Comparison of ENCODE assay signal across 8 cellular contexts in genomic region chr11:108122166-108122628, GRCh38. TPM values are rescaled to one million over a fixed set of nuclear protein-coding genes. Genes with fewer than 3 reads are reported as not detected.
DNase-seq lines count a peak whose midpoint lies in the region; ATAC-seq and TF ChIP-seq lines count a peak whose summit lies in the region.

No MANE protein-coding gene starts in this region.

- H3K27me3 ChIP-seq in AG04450 (ENCODE audit: control insufficient read depth, insufficient read depth, low read length) (no peaks in the 10 kb centered on the region), GM23248 (replicated peaks; ENCODE audit: insufficient read depth) (no peaks in the 10 kb centered on the region), rectal smooth muscle tissue (ENCODE audit: control insufficient read depth, insufficient read depth, low read length) (no peaks in the 10 kb centered on the region)

- no peak for TF ChIP-seq CTCF in AG04450 (IDR thresholded peaks at IDR 0.05; ENCODE audit: low read depth, low read length)
- TF ChIP-seq CTCF in activated B cell treated with CpG ODN at 0.5 μM for 24 hours (IDR thresholded peaks at IDR 0.05), result no peak
- no peak for TF ChIP-seq CTCF in glutamatergic neuron (IDR thresholded peaks at IDR 0.05; ENCODE audit: partially characterized antibody, unreplicated experiment)

- H3K4me3 Mint-ChIP-seq in activated B cell treated with CpG ODN at 0.5 μM for 24 hours (peak overlapping the region; percentile 87), glutamatergic neuron (ENCODE audit: unreplicated experiment) (peak overlapping the region; percentile 95)

- H3K9me3 ChIP-seq in AG04450 (ENCODE audit: control insufficient read depth, insufficient read depth, low read length) (no peaks in the 10 kb centered on the region; the same call in 1 of the 2 replicates), GM23248 (ENCODE audit: low read depth) (no peaks in the 10 kb centered on the region)

- intact Hi-C loops in activated B cell treated with CpG ODN at 0.5 μM for 24 hours (cut with micrococcal nuclease), result loop anchor here (5.0 to 10.0 kb wide), 2 partner anchors 170 to 373 kb away; partner anchors contain the start of gene POGLUT3

- peak overlapping the region; percentile 90 for H3K9ac ChIP-seq in GM23248
- H3K9ac ChIP-seq in rectal smooth muscle tissue (ENCODE audit: low read length), result no peak overlapping the region

- H3K4me1 ChIP-seq in GM23248 (ENCODE audit: insufficient read depth) (peaks cover 11% of the 10 kb centered on the region), rectal smooth muscle tissue (ENCODE audit: control insufficient read depth, insufficient read depth, low read length) (peaks cover 14% of the 10 kb centered on the region)

- H3K79me2 ChIP-seq in GM23248 (ENCODE audit: insufficient read depth), result peaks cover 44% of the 10 kb centered on the region

- DNase-seq in AG04450 (ENCODE audit: low read depth, low spot score) (no peak), GM23248 (peak; percentile 57), activated B cell treated with CpG ODN at 0.5 μM for 24 hours (no peak), glutamatergic neuron (no peak), T1000 (lab: John Stamatoyannopoulos, UW) (no peak)

- H3K9me3 Mint-ChIP-seq in activated B cell treated with CpG ODN at 0.5 μM for 24 hours (no peaks in the 10 kb centered on the region), glutamatergic neuron (ENCODE audit: unreplicated experiment) (peaks cover 7% of the 10 kb centered on the region)

- POLR2A ChIA-PET in AG04450 (lab: Yijun Ruan, JAX) (interaction anchor here (0.6 kb wide), 1 partner anchor 19 kb away, joined by 8 read pairs; no protein-coding TSS in a partner anchor), activated B cell treated with CpG ODN at 0.5 μM for 24 hours (lab: Charles Lee) (interaction anchor here (0.7 kb wide), 1 partner anchor 542 kb away, joined by 3 read pairs; the partner anchor contains the start of gene DDX10)

- H3K27ac Mint-ChIP-seq in activated B cell treated with CpG ODN at 0.5 μM for 24 hours, result peak overlapping the region; percentile 25
- peak overlapping the region; percentile 85 for H3K27ac Mint-ChIP-seq in glutamatergic neuron (ENCODE audit: unreplicated experiment)

- in situ Hi-C loops in GM23248 (cut with MboI), result no loop called here

- H3K27me3 Mint-ChIP-seq in activated B cell treated with CpG ODN at 0.5 μM for 24 hours (no peaks in the 10 kb centered on the region), glutamatergic neuron (ENCODE audit: unreplicated experiment) (peaks cover 5% of the 10 kb centered on the region)

- H3K36me3 Mint-ChIP-seq in activated B cell treated with CpG ODN at 0.5 μM for 24 hours (ENCODE audit: low read depth) (peaks cover 6% of the 10 kb centered on the region), glutamatergic neuron (ENCODE audit: unreplicated experiment) (no peaks in the 10 kb centered on the region)

- H3K4me1 Mint-ChIP-seq in activated B cell treated with CpG ODN at 0.5 μM for 24 hours (peaks cover 39% of the 10 kb centered on the region), glutamatergic neuron (ENCODE audit: low read depth, unreplicated experiment) (peaks cover 8% of the 10 kb centered on the region)

- no peaks in the 10 kb centered on the region for H3K9me2 ChIP-seq in GM23248 (ENCODE audit: insufficient read depth)

- H3K36me3 ChIP-seq in GM23248 (ENCODE audit: low read depth) (no peaks in the 10 kb centered on the region), rectal smooth muscle tissue (ENCODE audit: control insufficient read depth, insufficient read depth, low read length) (no peaks in the 10 kb centered on the region)

- CTCF ChIA-PET in AG04450 (lab: Charles Lee) (interaction anchor here (0.5 to 1.3 kb wide), 2 partner anchors 13 to 113 kb away, joined by 4 read pairs; partner anchors contain the start of gene CUL5), activated B cell treated with CpG ODN at 0.5 μM for 24 hours (lab: Charles Lee) (no interaction called here)

- ATAC-seq in activated B cell treated with CpG ODN at 0.5 μM for 24 hours (ENCODE audit: low read depth) (no peak), GM21390 (IDR thresholded peaks at IDR 0.05; ENCODE audit: unreplicated experiment) (no peak), GM18907 (IDR thresholded peaks at IDR 0.05; ENCODE audit: unreplicated experiment) (no peak)

- H4K20me1 ChIP-seq in GM23248 (ENCODE audit: insufficient read depth), result no peaks in the 10 kb centered on the region

- WGBS in GM23248 (ENCODE audit: low coverage in 1 of 2, low lambda C conversion rate in 2 of 2, missing lambda C conversion rate in 2 of 2), 2 experiments, result 16 to 17% methylated on average over 9 of the region's 9 CpGs

- H3K27ac ChIP-seq in AG04450 (ENCODE audit: low read depth, low read length) (peak overlapping the region; percentile 31), GM23248 (peak overlapping the region; percentile 78), rectal smooth muscle tissue (ENCODE audit: low read depth, low read length) (peak overlapping the region; percentile 83)

- no peaks in the 10 kb centered on the region; the same call in 1 of the 2 replicates for H3F3A ChIP-seq in GM23248 (ENCODE audit: insufficient read depth)

- H3K4me3 ChIP-seq in AG04450 (ENCODE audit: low read depth, low read length), result peak overlapping the region; percentile 85
- peak overlapping the region; percentile 80 for H3K4me3 ChIP-seq in GM23248
- peak overlapping the region; percentile 84 for H3K4me3 ChIP-seq in rectal smooth muscle tissue (ENCODE audit: low read length)

- H2AFZ ChIP-seq in GM23248, result peak overlapping the region; percentile 88

- H3K4me2 ChIP-seq in GM23248 (ENCODE audit: unreplicated experiment), result peak overlapping the region; percentile 96

RNA-seq across cellular contexts. Expression of gene ACAT1, which starts 0.8 kb away (rescaled TPM):
- polyA plus RNA-seq in AG04450 (2011; rRNA removed), result 92.4 and 120 TPM in 2 replicates
- 40.4 and 58.3 TPM in 2 replicates for polyA minus RNA-seq in AG04450 (2011; rRNA and poly(A)+ RNA removed)
- total RNA-seq in GM23248 (2014; rRNA removed; shearing (Covaris generic)), result 85.6 and 108 TPM in 2 replicates
- 53.0 and 56.5 TPM in 2 replicates for polyA plus RNA-seq in GM23248 (2016; fragmentation: Nextera tagmentation; extraction: Ambion mirVana)
- 50.1 and 51.1 TPM in 2 replicates for total RNA-seq in activated B cell treated with CpG ODN at 0.5 μM for 24 hours
- 39.4 TPM for total RNA-seq in glutamatergic neuron (ENCODE audit: unreplicated experiment)

Comparison
In these comparisons a context has a peak if more than half of its experiments do, and no peak if none do; other contexts are left out.
1. H3K27ac ChIP-seq: peak in every context shown above with its lines; median percentile 83 in rectal smooth muscle tissue; 78 in GM23248; 31 in AG04450.